ENCODE assay signal across 1 cellular context in genomic region chr20:37938181-37938775, GRCh38.
TF ChIP-seq lines count a peak whose summit lies in the region.

No MANE protein-coding gene starts in this region.

TF ChIP-seq in HepG2, 621 proteins besides CTCF, POLR2A, EP300 and RAD21 (continued from another document):
- TF ChIP-seq NPAS2 (CRISPR knock-in tag; IDR thresholded peaks at IDR 0.05; ENCODE audit: borderline replicate concordance) (no peak), MTF2 (CRISPR knock-in tag; IDR thresholded peaks at IDR 0.05; ENCODE audit: borderline replicate concordance) (0 out of 2 replicates have a peak, but pooled peaks have one; percentile 47), ZNF777 (CRISPR knock-in tag; IDR thresholded peaks at IDR 0.05) (no peak), NAIF1 (CRISPR knock-in tag; IDR thresholded peaks at IDR 0.05; ENCODE audit: borderline replicate concordance) (no peak), PAXIP1 (CRISPR knock-in tag; conservative IDR thresholded peaks at IDR 0.05) (no peak)
